In the genomic region with DNA sequence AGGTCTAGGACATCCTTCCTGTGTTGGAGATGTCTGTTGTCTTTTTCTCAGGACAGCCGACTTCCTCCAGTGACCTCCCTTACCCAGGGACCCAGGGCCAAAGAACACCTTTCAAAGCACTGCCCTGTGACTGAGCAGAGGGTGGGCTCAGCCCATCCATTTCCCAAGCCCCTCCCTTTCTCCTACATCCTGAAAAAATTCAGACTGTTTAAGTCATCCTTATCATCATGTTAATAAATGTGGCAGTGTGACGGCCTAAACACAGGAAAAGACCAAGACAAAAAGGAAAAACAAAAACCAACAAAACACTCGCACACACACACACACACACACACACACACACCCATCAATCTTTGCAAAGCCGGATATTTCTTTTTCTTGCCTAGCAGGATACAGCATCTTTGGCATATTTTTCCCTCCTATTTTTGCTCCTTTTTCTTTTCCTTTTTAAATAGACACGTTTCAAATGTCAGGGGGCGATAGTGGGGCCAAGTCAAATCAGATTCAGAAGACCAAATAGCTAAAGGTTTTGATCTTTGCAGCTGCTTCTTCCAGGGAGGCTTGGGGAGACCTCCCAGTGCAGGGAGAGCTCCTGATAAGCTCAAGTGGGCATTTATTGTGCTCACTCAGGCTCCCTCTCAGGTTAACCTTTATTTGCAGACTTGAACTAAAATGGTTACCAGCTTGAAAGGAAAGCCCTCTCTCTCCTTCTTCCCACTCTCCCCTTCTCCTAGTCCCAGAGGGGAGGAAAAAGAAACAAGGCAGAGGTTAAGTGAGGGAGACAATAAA, we compare ENCODE assay signal across 2 cellular contexts.
TF ChIP-seq lines count a peak whose summit lies in the region.

No MANE protein-coding gene starts in this region.

TF ChIP-seq in HepG2, 621 proteins besides CTCF, POLR2A, EP300 and RAD21 (continues in another document):
- TF ChIP-seq TAF1 (CRISPR knock-in tag; IDR thresholded peaks at IDR 0.05) (no peak), ARNT (IDR thresholded peaks at IDR 0.05) (no peak), U2AF2 (IDR thresholded peaks at IDR 0.05; ENCODE audit: low read depth, low read length) (no peak), FOXA1 (IDR thresholded peaks at IDR 0.05) (no peak), FOXA1 (CRISPR knock-in tag; IDR thresholded peaks at IDR 0.05) (no peak)
- TF ChIP-seq, protein P1, sequence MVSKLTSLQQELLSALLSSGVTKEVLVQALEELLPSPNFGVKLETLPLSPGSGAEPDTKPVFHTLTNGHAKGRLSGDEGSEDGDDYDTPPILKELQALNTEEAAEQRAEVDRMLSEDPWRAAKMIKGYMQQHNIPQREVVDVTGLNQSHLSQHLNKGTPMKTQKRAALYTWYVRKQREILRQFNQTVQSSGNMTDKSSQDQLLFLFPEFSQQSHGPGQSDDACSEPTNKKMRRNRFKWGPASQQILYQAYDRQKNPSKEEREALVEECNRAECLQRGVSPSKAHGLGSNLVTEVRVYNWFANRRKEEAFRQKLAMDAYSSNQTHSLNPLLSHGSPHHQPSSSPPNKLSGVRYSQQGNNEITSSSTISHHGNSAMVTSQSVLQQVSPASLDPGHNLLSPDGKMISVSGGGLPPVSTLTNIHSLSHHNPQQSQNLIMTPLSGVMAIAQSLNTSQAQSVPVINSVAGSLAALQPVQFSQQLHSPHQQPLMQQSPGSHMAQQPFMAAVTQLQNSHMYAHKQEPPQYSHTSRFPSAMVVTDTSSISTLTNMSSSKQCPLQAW (CRISPR knock-in tag; IDR thresholded peaks at IDR 0.05) = no peak
- TF ChIP-seq, protein P2, sequence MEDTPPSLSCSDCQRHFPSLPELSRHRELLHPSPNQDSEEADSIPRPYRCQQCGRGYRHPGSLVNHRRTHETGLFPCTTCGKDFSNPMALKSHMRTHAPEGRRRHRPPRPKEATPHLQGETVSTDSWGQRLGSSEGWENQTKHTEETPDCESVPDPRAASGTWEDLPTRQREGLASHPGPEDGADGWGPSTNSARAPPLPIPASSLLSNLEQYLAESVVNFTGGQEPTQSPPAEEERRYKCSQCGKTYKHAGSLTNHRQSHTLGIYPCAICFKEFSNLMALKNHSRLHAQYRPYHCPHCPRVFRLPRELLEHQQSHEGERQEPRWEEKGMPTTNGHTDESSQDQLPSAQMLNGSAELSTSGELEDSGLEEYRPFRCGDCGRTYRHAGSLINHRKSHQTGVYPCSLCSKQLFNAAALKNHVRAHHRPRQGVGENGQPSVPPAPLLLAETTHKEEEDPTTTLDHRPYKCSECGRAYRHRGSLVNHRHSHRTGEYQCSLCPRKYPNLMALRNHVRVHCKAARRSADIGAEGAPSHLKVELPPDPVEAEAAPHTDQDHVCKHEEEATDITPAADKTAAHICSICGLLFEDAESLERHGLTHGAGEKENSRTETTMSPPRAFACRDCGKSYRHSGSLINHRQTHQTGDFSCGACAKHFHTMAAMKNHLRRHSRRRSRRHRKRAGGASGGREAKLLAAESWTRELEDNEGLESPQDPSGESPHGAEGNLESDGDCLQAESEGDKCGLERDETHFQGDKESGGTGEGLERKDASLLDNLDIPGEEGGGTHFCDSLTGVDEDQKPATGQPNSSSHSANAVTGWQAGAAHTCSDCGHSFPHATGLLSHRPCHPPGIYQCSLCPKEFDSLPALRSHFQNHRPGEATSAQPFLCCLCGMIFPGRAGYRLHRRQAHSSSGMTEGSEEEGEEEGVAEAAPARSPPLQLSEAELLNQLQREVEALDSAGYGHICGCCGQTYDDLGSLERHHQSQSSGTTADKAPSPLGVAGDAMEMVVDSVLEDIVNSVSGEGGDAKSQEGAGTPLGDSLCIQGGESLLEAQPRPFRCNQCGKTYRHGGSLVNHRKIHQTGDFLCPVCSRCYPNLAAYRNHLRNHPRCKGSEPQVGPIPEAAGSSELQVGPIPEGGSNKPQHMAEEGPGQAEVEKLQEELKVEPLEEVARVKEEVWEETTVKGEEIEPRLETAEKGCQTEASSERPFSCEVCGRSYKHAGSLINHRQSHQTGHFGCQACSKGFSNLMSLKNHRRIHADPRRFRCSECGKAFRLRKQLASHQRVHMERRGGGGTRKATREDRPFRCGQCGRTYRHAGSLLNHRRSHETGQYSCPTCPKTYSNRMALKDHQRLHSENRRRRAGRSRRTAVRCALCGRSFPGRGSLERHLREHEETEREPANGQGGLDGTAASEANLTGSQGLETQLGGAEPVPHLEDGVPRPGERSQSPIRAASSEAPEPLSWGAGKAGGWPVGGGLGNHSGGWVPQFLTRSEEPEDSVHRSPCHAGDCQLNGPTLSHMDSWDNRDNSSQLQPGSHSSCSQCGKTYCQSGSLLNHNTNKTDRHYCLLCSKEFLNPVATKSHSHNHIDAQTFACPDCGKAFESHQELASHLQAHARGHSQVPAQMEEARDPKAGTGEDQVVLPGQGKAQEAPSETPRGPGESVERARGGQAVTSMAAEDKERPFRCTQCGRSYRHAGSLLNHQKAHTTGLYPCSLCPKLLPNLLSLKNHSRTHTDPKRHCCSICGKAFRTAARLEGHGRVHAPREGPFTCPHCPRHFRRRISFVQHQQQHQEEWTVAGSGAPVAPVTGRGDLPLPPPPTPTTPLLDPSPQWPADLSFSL (CRISPR knock-in tag; IDR thresholded peaks at IDR 0.05) = no peak
- TF ChIP-seq, protein P3, sequence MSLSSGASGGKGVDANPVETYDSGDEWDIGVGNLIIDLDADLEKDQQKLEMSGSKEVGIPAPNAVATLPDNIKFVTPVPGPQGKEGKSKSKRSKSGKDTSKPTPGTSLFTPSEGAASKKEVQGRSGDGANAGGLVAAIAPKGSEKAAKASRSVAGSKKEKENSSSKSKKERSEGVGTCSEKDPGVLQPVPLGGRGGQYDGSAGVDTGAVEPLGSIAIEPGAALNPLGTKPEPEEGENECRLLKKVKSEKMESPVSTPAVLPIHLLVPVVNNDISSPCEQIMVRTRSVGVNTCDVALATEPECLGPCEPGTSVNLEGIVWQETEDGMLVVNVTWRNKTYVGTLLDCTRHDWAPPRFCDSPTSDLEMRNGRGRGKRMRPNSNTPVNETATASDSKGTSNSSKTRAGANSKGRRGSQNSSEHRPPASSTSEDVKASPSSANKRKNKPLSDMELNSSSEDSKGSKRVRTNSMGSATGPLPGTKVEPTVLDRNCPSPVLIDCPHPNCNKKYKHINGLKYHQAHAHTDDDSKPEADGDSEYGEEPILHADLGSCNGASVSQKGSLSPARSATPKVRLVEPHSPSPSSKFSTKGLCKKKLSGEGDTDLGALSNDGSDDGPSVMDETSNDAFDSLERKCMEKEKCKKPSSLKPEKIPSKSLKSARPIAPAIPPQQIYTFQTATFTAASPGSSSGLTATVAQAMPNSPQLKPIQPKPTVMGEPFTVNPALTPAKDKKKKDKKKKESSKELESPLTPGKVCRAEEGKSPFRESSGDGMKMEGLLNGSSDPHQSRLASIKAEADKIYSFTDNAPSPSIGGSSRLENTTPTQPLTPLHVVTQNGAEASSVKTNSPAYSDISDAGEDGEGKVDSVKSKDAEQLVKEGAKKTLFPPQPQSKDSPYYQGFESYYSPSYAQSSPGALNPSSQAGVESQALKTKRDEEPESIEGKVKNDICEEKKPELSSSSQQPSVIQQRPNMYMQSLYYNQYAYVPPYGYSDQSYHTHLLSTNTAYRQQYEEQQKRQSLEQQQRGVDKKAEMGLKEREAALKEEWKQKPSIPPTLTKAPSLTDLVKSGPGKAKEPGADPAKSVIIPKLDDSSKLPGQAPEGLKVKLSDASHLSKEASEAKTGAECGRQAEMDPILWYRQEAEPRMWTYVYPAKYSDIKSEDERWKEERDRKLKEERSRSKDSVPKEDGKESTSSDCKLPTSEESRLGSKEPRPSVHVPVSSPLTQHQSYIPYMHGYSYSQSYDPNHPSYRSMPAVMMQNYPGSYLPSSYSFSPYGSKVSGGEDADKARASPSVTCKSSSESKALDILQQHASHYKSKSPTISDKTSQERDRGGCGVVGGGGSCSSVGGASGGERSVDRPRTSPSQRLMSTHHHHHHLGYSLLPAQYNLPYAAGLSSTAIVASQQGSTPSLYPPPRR (CRISPR knock-in tag; IDR thresholded peaks at IDR 0.05; ENCODE audit: borderline replicate concordance) = no peak
- TF ChIP-seq, protein P4, sequence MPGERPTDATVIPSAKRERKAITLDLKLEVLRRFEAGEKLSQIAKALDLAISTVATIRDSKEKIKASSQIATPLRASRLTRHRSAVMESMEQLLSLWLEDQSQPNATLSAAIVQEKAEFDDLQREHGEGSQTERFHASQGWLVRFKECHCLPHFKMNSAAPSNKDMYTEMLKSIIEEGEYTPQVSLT (CRISPR knock-in tag; IDR thresholded peaks at IDR 0.05; ENCODE audit: borderline replicate concordance, low read depth) = no peak

TF ChIP-seq in H1, 55 proteins besides CTCF, POLR2A, EP300 and RAD21:
- no peak for TF ChIP-seq BRCA1 (IDR thresholded peaks at IDR 0.05; ENCODE audit: low read depth, low read length)
- no peak for TF ChIP-seq TBP (IDR thresholded peaks at IDR 0.05; ENCODE audit: low read depth, low read length)
- no peak for TF ChIP-seq NRF1 (IDR thresholded peaks at IDR 0.05; ENCODE audit: low read depth, low read length)
- TF ChIP-seq GTF2F1 (IDR thresholded peaks at IDR 0.05; ENCODE audit: borderline replicate concordance, low read depth, low read length) = no peak
- TF ChIP-seq NANOG (IDR thresholded peaks at IDR 0.05; ENCODE audit: insufficient read depth, low read depth, low read length, poor library complexity, severe bottlenecking) = no peak
- no peak for TF ChIP-seq CBX5 (IDR thresholded peaks at IDR 0.05; ENCODE audit: low read depth, low read length)
- TF ChIP-seq RFX5 (IDR thresholded peaks at IDR 0.05; ENCODE audit: borderline replicate concordance, low read depth, low read length) = no peak
- TF ChIP-seq BCL11A (IDR thresholded peaks at IDR 0.05; ENCODE audit: low read depth in 2 of 2, low read length in 2 of 2) = no peak
- TF ChIP-seq CREB1 (IDR thresholded peaks at IDR 0.05) = no peak
- TF ChIP-seq MAFK (IDR thresholded peaks at IDR 0.05; ENCODE audit: low read depth, low read length) = no peak
- no peak for TF ChIP-seq HDAC6 (IDR thresholded peaks at IDR 0.05; ENCODE audit: low read depth, low read length)
- TF ChIP-seq SRF (IDR thresholded peaks at IDR 0.05; ENCODE audit: low read depth, low read length) = no peak
- no peak for TF ChIP-seq EGR1 (IDR thresholded peaks at IDR 0.05; ENCODE audit: borderline replicate concordance, low read depth, low read length)
